8 cellular contexts compared by ENCODE assay signal in the genomic region with DNA sequence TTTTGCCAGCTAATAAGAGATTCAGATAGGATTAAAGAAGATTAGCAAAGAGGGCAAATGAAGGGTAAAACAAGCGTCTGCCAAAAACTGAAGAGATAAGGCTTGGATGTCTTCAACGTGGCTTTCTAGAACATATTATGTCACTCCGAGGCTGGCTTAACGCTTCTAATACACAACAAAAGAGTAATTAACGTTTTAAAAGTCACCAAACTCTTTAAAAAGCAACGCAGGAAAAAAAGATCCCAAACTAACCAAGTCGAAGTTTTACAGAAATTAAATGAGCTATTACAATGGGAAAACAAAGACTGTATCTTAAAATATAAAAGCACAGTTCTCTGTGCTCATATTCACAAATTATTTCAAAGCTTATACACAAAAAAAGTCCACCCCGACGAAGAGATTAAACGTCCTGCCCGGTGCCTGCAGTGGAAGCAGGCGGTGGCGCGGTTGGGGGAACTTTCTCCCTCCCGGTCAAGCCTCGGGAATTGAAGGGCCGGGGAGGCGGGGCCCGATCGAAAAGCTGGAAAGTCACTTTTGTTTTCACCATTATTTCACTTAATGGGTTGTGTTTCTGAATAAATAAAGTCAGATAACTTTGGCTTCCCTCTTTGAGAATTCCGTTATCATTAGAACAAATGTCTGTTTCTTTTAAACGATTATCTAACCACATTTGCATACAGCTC. TPM values are rescaled to one million over a fixed set of nuclear protein-coding genes. Genes with fewer than 3 reads are reported as not detected.
DNase-seq lines count a peak whose midpoint lies in the region; ATAC-seq, FAIRE-seq and TF ChIP-seq lines count a peak whose summit lies in the region.

No MANE protein-coding gene starts in this region.

- peaks cover 3% of the 10 kb centered on the region for H3K9me3 Mint-ChIP-seq in memory B cell

- H3K27ac Mint-ChIP-seq in memory B cell = peak overlapping the region; percentile 89

- H3K36me3 ChIP-seq in Panc1 (ENCODE audit: control insufficient read depth, insufficient read depth, low read length) (no peaks in the 10 kb centered on the region), ectodermal cell (ENCODE audit: control insufficient read depth, insufficient read depth, low read length) (no peaks in the 10 kb centered on the region)

- H3K27me3 ChIP-seq in Panc1 (ENCODE audit: control insufficient read depth, insufficient read depth, low read length) (no peaks in the 10 kb centered on the region), ectodermal cell (ENCODE audit: control insufficient read depth, insufficient read depth, low read length, poor library complexity, severe bottlenecking) (peaks cover 9% of the 10 kb centered on the region)

- intact Hi-C loops in Panc1 (cut with micrococcal nuclease; ENCODE audit: unreplicated experiment) = no loop called here

- ATAC-seq in Panc1 (no peak), memory B cell (ENCODE audit: low read depth) (no peak), GM21447 (IDR thresholded peaks at IDR 0.05; ENCODE audit: unreplicated experiment) (no peak)

- peak; percentile 23 for DNase-seq in activated T-cell treated with anti-CD3 and anti-CD28 coated beads, Interleukin-2, amount 50 U/mL, for 1 hour
- DNase-seq in activated T-cell treated with anti-CD3 and anti-CD28 coated beads for 4 hours (no peak), Panc1 (ENCODE audit: low read depth, low spot score) (no peak), memory B cell (ENCODE audit: low spot score in 2 of 2) (peak in 1 of 2 donors; percentile 16), urothelium cell line (ENCODE audit: low spot score) (peak; percentile 57), dedifferentiated amniotic fluid mesenchymal stem cell (ENCODE audit: extremely low spot score) (no peak)

- FAIRE-seq in urothelium cell line (lab: Jason Lieb, UNC) = no peak

- WGBS in ectodermal cell, 2 experiments = 2% methylated on average over 13 to 22 of the region's 22 CpGs

- peaks cover 23% of the 10 kb centered on the region for H3K27me3 Mint-ChIP-seq in memory B cell

- no peak for TF ChIP-seq CTCF in Panc1 (IDR thresholded peaks at IDR 0.05)

- CTCF ChIA-PET in Panc1 (lab: Charles Lee) = no interaction called here

- H3K4me3 Mint-ChIP-seq in memory B cell = peak overlapping the region; percentile 78

- peaks cover 2% of the 10 kb centered on the region for H3K36me3 Mint-ChIP-seq in memory B cell

- no TSS peak for BruUV-seq in Panc1 (replicated peaks; lab: Mats Ljungman, UMichigan)

- peaks cover 4% of the 10 kb centered on the region; the same call in 1 of the 2 replicates for H3K4me1 ChIP-seq in Panc1 (ENCODE audit: control insufficient read depth, insufficient read depth, low read length)
- H3K4me1 ChIP-seq in ectodermal cell (ENCODE audit: control insufficient read depth, insufficient read depth, low read length) = peaks cover 11% of the 10 kb centered on the region

- H3K27ac ChIP-seq in Panc1 (ENCODE audit: low read length) (peak overlapping the region; percentile 75), ectodermal cell (ENCODE audit: insufficient read depth, low read depth, low read length, poor library complexity, severe bottlenecking) (peak overlapping the region; percentile 98)

- in situ Hi-C loops in Panc1 (cut with HindIII; ENCODE audit: low pct_unique_long_range_greater_than_20kb, low sequenced_read_pairs) = no loop called here

- POLR2A ChIA-PET in Panc1 (lab: Charles Lee) = no interaction called here

- peaks cover 9% of the 10 kb centered on the region for H3K4me1 Mint-ChIP-seq in memory B cell

- H3K4me3 ChIP-seq in Panc1 (ENCODE audit: low read depth in 2 of 2, low read length in 2 of 2) = peak overlapping the region; percentile 86 to 92
- H3K4me3 ChIP-seq in ectodermal cell (ENCODE audit: insufficient read depth, low read depth, low read length) = peak overlapping the region; percentile 71

- no peaks in the 10 kb centered on the region for H3K9me3 ChIP-seq in Panc1 (ENCODE audit: control insufficient read depth, insufficient read depth, low read depth, low read length)
- H3K9me3 ChIP-seq in ectodermal cell (ENCODE audit: control insufficient read depth, low read length) = no peaks in the 10 kb centered on the region

RNA-seq across cellular contexts. Expression of a gene that starts 1.2 kb away (rescaled TPM):
- 0.21 TPM for total RNA-seq in Panc1 (2021; ENCODE audit: unreplicated experiment)
- polyA plus RNA-seq in Panc1 (2012; ENCODE audit: insufficient read length) = 0.17 TPM
- polyA plus RNA-seq in ectodermal cell (2013, experiment 1 of 4) = 2.2 TPM
- 3.8 TPM for polyA plus RNA-seq in ectodermal cell (2013, experiment 2 of 4)
- polyA plus RNA-seq in ectodermal cell (2013, experiment 3 of 4) = 2.2 TPM
- polyA plus RNA-seq in ectodermal cell (2013, experiment 4 of 4) = 2.8 TPM

RNA-seq across cellular contexts. Expression of a gene that starts 44.7 kb away (rescaled TPM):
- not detected for total RNA-seq in Panc1 (2021; ENCODE audit: unreplicated experiment)
- not detected for polyA plus RNA-seq in Panc1 (2012; ENCODE audit: insufficient read length)
- not detected for polyA plus RNA-seq in ectodermal cell (2013, experiment 1 of 4)
- polyA plus RNA-seq in ectodermal cell (2013, experiment 2 of 4) = not detected
- polyA plus RNA-seq in ectodermal cell (2013, experiment 3 of 4) = not detected
- polyA plus RNA-seq in ectodermal cell (2013, experiment 4 of 4) = not detected

RNA-seq across cellular contexts. Expression of a gene that starts 49.7 kb away (rescaled TPM):
- total RNA-seq in Panc1 (2021; ENCODE audit: unreplicated experiment) = 2.4 TPM
- 1.2 TPM for polyA plus RNA-seq in Panc1 (2012; ENCODE audit: insufficient read length)
- 11.2 TPM for polyA plus RNA-seq in ectodermal cell (2013, experiment 1 of 4)
- polyA plus RNA-seq in ectodermal cell (2013, experiment 2 of 4) = 15.9 TPM
- 16.7 TPM for polyA plus RNA-seq in ectodermal cell (2013, experiment 3 of 4)
- polyA plus RNA-seq in ectodermal cell (2013, experiment 4 of 4) = 13.8 TPM

Comparison
In these comparisons a context has a peak if more than half of its experiments do, and no peak if none do; other contexts are left out.
1. DNase-seq: peak in activated T-cell treated with anti-CD3 and anti-CD28 coated beads, Interleukin-2, amount 50 U/mL, for 1 hour (single experiment) and urothelium cell line (single experiment); none in activated T-cell treated with anti-CD3 and anti-CD28 coated beads for 4 hours (single experiment), Panc1 (single experiment) and dedifferentiated amniotic fluid mesenchymal stem cell (single experiment).